In genomic region chr11:64745523-64746328, GRCh38 we compare ENCODE assay signal across 8 cellular contexts. TPM values are rescaled to one million over a fixed set of nuclear protein-coding genes. Genes with fewer than 3 reads are reported as not detected.
DNase-seq lines count a peak whose midpoint lies in the region; ATAC-seq and TF ChIP-seq lines count a peak whose summit lies in the region.

No MANE protein-coding gene starts in this region.

- BruUV-seq in PC-3 (replicated peaks; lab: Mats Ljungman, UMichigan): no TSS peak

- TF ChIP-seq CTCF in PC-3 (conservative IDR thresholded peaks at IDR 0.05; ENCODE audit: low read depth, low read length) (no peak), parathyroid adenoma (IDR thresholded peaks at IDR 0.05) (no peak)

- H3K9me2 ChIP-seq in PC-3 (replicated peaks; ENCODE audit: low read length): no peaks in the 10 kb centered on the region

- peaks cover 13% of the 10 kb centered on the region for H3K4me1 ChIP-seq in PC-3 (ENCODE audit: insufficient read depth, low read length)
- H3K4me1 ChIP-seq in parathyroid adenoma: no peaks in the 10 kb centered on the region
- no peaks in the 10 kb centered on the region for H3K4me1 ChIP-seq in aorta (ENCODE audit: control insufficient read depth in 1 of 2, insufficient read depth in 2 of 2, low read length in 2 of 2)

- CTCF ChIA-PET in PC-3 (lab: Charles Lee): no interaction called here

- H3K9ac ChIP-seq in PC-3 (ENCODE audit: low read length) (no peak overlapping the region), parathyroid adenoma (no peak overlapping the region)

- no peaks in the 10 kb centered on the region for H3F3A ChIP-seq in PC-3 (ENCODE audit: low read length, unreplicated experiment)

- intact Hi-C loops in PC-3 (cut with micrococcal nuclease) (no loop called here), cardiac septum (cut with DNase I) (no loop called here), aorta (cut with DNase I) (loop anchor here in 1 of 2 donors (2.0 kb wide), 1 partner anchor 31 kb away; no protein-coding TSS in a partner anchor)

- H3K9me3 ChIP-seq in PC-3 (ENCODE audit: low read length) (no peaks in the 10 kb centered on the region), parathyroid adenoma (ENCODE audit: control insufficient read depth, low read length) (no peaks in the 10 kb centered on the region), aorta (ENCODE audit: control insufficient read depth, low read length) (no peaks in the 10 kb centered on the region)

- no peaks in the 10 kb centered on the region for H4K20me1 ChIP-seq in PC-3 (ENCODE audit: low read length)

- H3K27ac ChIP-seq in PC-3 (ENCODE audit: low read length) (no peak overlapping the region), parathyroid adenoma (peak overlapping the region; percentile 54), aorta (ENCODE audit: low read depth in 1 of 2, low read length in 2 of 2) (peak overlapping the region; percentile 88 to 91)

- no peak overlapping the region for H3K4me3 ChIP-seq in PC-3 (ENCODE audit: low read length)
- peak overlapping the region; percentile 34 for H3K4me3 ChIP-seq in parathyroid adenoma (ENCODE audit: low read depth, low read length)
- H3K4me3 ChIP-seq in aorta (ENCODE audit: low read length in 2 of 2): peak overlapping the region; percentile 65 to 91

- H3K27me3 ChIP-seq in PC-3 (ENCODE audit: low read length): peaks cover 36% of the 10 kb centered on the region
- no peaks in the 10 kb centered on the region for H3K27me3 ChIP-seq in parathyroid adenoma (ENCODE audit: control insufficient read depth, insufficient read depth, low read length)
- H3K27me3 ChIP-seq in aorta (ENCODE audit: control insufficient read depth in 1 of 2, insufficient read depth in 2 of 2, low read length in 1 of 2): no peaks in the 10 kb centered on the region

- ATAC-seq in GM18909 (IDR thresholded peaks at IDR 0.05; ENCODE audit: poor library complexity, unreplicated experiment): peak; percentile 35
- ATAC-seq in PC-3: no peak
- ATAC-seq in aorta (ENCODE audit: low FRiP score): peak; percentile 85
- no peak for ATAC-seq in GM18867 (IDR thresholded peaks at IDR 0.05; ENCODE audit: unreplicated experiment)

- H2AFZ ChIP-seq in PC-3 (ENCODE audit: low read length) (no peak overlapping the region), parathyroid adenoma (peak overlapping the region; percentile 42)

- 1% methylated on average over 52 of the region's 52 CpGs for WGBS in aorta, 2 donors

- H3K79me2 ChIP-seq in PC-3 (ENCODE audit: low read length) (no peaks in the 10 kb centered on the region), parathyroid adenoma (no peaks in the 10 kb centered on the region)

- H3K36me3 ChIP-seq in PC-3 (ENCODE audit: low read depth, low read length) (no peaks in the 10 kb centered on the region), parathyroid adenoma (ENCODE audit: control insufficient read depth, insufficient read depth, low read length) (no peaks in the 10 kb centered on the region), aorta (ENCODE audit: control insufficient read depth in 1 of 2, insufficient read depth in 2 of 2, low read length in 1 of 2) (no peaks in the 10 kb centered on the region)

- H3K4me2 ChIP-seq in PC-3 (ENCODE audit: low read length) (peak overlapping the region; percentile 20; the same call in 1 of the 2 replicates), parathyroid adenoma (ENCODE audit: low read length) (peak overlapping the region; percentile 38)

- DNase-seq in PC-3: no peak
- DNase-seq in activated gamma-delta T cell treated with anti-CD3 and anti-CD28 coated beads, Interleukin-2, amount 50 U/mL, for 16 hours (ENCODE audit: low read depth): peak; percentile 71
- DNase-seq in cardiac septum (ENCODE audit: low spot score): peak; percentile 97
- DNase-seq in aorta: peak; percentile 96 to 98
- no peak for DNase-seq in LoVo (ENCODE audit: low spot score)

- POLR2A ChIA-PET in PC-3 (lab: Charles Lee; ENCODE audit: unreplicated experiment): no interaction called here

RNA-seq across cellular contexts. Expression of gene RASGRP2, which starts 1.8 kb away (rescaled TPM):
- not detected in 2 replicates for total RNA-seq in PC-3 (2014; rRNA removed)
- total RNA-seq in cardiac septum: 30.8 TPM
- 10 to 100 TPM; 44.7 to 52.6 TPM for total RNA-seq in aorta
- 100 to 1,000 TPM in 1 of 2 donors, 10 to 100 TPM in 1; 20.8 to 152 TPM for polyA plus RNA-seq in aorta

RNA-seq across cellular contexts. Expression of gene PYGM, which starts 14.0 kb away (rescaled TPM):
- 0.95 and 1.3 TPM in 2 replicates for total RNA-seq in PC-3 (2014; rRNA removed)
- 42.5 TPM for total RNA-seq in cardiac septum
- total RNA-seq in aorta: 10 to 100 TPM; 11.5 to 12.9 TPM
- polyA plus RNA-seq in aorta: 10 to 100 TPM in 1 of 2 donors, 1 to 10 TPM in 1; 1.9 to 12.5 TPM

RNA-seq across cellular contexts. Expression of gene NRXN2, which starts 22.7 kb away (rescaled TPM):
- total RNA-seq in PC-3 (2014; rRNA removed) (not detected in 2 replicates), cardiac septum (3.5 TPM), aorta (10 to 100 TPM; 21.6 to 35.9 TPM)
- polyA plus RNA-seq in aorta: 1 to 10 TPM; 2.6 to 9.6 TPM

RNA-seq across cellular contexts. Expression of gene SF1, which starts 32.6 kb away (rescaled TPM):
- total RNA-seq in PC-3 (2014; rRNA removed): 209 and 217 TPM in 2 replicates
- 175 TPM for total RNA-seq in cardiac septum
- total RNA-seq in aorta: 100 to 1,000 TPM; 267 to 322 TPM
- polyA plus RNA-seq in aorta: 100 to 1,000 TPM in 1 of 2 donors, 10 to 100 TPM in 1; 46.6 to 136 TPM

RNA-seq across cellular contexts. Expression of gene MAP4K2, which starts 57.3 kb away (rescaled TPM):
- total RNA-seq in PC-3 (2014; rRNA removed) (55.6 and 57.0 TPM in 2 replicates), cardiac septum (6.7 TPM), aorta (10 to 100 TPM; 10.7 to 11.5 TPM)
- 10 to 100 TPM in 1 of 2 donors, 1 to 10 TPM in 1; 5.4 to 29.6 TPM for polyA plus RNA-seq in aorta

Comparison
In these comparisons a context has a peak if more than half of its experiments do, and no peak if none do; other contexts are left out.
1. ATAC-seq: peak in GM18909 (single experiment) and aorta (single experiment); none in PC-3 (single experiment) and GM18867 (single experiment).
2. DNase-seq: peak in activated gamma-delta T cell treated with anti-CD3 and anti-CD28 coated beads, Interleukin-2, amount 50 U/mL, for 16 hours (single experiment), cardiac septum (single experiment) and aorta (2 of 2); none in PC-3 (single experiment) and LoVo (single experiment).
3. RNA of gene RASGRP2, which starts 1.8 kb away (total RNA-seq): 44.7 to 52.6 TPM in aorta and 30.8 TPM in cardiac septum (single experiment); not detected in PC-3; every median in the first group is over 10 times any median in the second.